In the genomic region with DNA sequence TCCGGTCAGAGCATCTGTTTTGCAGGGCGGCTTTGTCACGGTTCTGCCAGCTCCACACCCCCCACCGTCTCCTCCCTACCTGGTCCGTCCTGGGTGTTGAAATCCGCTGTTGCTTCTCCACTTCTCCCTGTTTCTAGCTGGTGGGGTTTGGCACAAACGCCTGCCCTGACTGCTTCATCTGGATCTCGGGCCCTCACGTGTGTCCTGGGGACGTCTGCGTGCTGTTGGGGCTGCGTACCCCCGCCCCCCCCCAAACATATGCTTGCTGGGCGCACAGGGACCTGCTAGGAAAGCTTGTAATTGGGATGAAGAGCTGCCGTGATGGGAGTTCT, we compare ENCODE assay signal across 2 cellular contexts.
TF ChIP-seq lines count a peak whose summit lies in the region.

No MANE protein-coding gene starts in this region.

TF ChIP-seq in IMR-90, 13 proteins besides CTCF, POLR2A, EP300 and RAD21:
- TF ChIP-seq CHD1 (IDR thresholded peaks at IDR 0.05; ENCODE audit: low read depth, low read length) (no peak), NFE2L2 (IDR thresholded peaks at IDR 0.05; ENCODE audit: low read depth, low read length) (no peak), MAZ (IDR thresholded peaks at IDR 0.05; ENCODE audit: borderline replicate concordance, low read depth, low read length) (no peak), CEBPB (IDR thresholded peaks at IDR 0.05; ENCODE audit: low read depth, low read length) (no peak), ELK1 (IDR thresholded peaks at IDR 0.05; ENCODE audit: borderline replicate concordance, low read depth, low read length) (no peak), MAFK (IDR thresholded peaks at IDR 0.05; ENCODE audit: low read depth, low read length) (no peak), SMC3 (IDR thresholded peaks at IDR 0.05; ENCODE audit: low read depth, low read length) (no peak), RFX5 (IDR thresholded peaks at IDR 0.05; ENCODE audit: low read depth, low read length) (no peak), BHLHE40 (IDR thresholded peaks at IDR 0.05; ENCODE audit: low read depth, low read length) (no peak), RCOR1 (IDR thresholded peaks at IDR 0.05; ENCODE audit: insufficient replicate concordance, low read length) (no peak), FOS (IDR thresholded peaks at IDR 0.05; ENCODE audit: low read depth, low read length) (no peak), MXI1 (IDR thresholded peaks at IDR 0.05; ENCODE audit: borderline replicate concordance, low read depth, low read length) (no peak)
- TF ChIP-seq, protein P1, sequence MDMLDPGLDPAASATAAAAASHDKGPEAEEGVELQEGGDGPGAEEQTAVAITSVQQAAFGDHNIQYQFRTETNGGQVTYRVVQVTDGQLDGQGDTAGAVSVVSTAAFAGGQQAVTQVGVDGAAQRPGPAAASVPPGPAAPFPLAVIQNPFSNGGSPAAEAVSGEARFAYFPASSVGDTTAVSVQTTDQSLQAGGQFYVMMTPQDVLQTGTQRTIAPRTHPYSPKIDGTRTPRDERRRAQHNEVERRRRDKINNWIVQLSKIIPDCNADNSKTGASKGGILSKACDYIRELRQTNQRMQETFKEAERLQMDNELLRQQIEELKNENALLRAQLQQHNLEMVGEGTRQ (IDR thresholded peaks at IDR 0.05; ENCODE audit: low read depth, low read length): no peak

TF ChIP-seq in WTC11, 78 proteins besides CTCF, POLR2A, EP300 and RAD21:
- TF ChIP-seq OVOL2 (CRISPR knock-in tag; IDR thresholded peaks at IDR 0.05; ENCODE audit: borderline replicate concordance) (no peak), FOXK1 (CRISPR knock-in tag; IDR thresholded peaks at IDR 0.05) (no peak), RELA (CRISPR knock-in tag; IDR thresholded peaks at IDR 0.05; ENCODE audit: borderline replicate concordance) (no peak), EMX1 (CRISPR knock-in tag; IDR thresholded peaks at IDR 0.05) (no peak), STAT6 (CRISPR knock-in tag; conservative IDR thresholded peaks at IDR 0.05; ENCODE audit: low read depth) (no peak)
